ENCODE assay signal across 7 cellular contexts in the genomic region with DNA sequence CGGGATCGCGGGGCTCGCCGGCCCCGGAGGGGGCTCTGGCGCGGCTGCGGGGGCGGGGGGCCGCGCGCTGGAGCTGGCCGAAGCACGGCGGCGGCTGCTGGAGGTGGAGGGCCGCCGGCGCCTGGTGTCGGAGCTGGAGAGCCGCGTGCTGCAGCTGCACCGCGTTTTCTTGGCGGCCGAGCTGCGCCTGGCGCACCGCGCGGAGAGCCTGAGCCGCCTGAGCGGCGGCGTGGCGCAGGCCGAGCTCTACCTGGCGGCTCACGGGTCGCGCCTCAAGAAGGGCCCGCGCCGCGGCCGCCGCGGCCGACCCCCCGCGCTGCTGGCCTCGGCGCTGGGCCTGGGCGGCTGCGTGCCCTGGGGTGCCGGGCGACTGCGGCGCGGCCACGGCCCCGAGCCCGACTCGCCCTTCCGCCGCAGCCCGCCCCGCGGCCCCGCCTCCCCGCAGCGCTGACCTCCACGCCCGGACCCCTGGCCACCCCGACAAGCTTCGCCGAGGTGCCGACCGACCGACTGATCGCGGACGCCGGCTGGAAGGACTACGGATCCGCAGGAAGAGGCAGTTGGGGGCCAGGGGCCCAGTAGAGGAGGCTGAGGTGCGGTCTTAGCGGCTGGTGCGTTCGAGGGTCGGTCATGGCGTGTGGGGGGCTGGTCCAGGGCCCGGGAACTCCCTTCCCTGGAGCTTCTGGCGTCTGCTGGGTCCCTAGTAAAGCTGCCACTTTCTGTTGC. TPM values are rescaled to one million over a fixed set of nuclear protein-coding genes. Genes with fewer than 3 reads are reported as not detected.
DNase-seq lines count a peak whose midpoint lies in the region; ATAC-seq lines count a peak whose summit lies in the region.

No MANE protein-coding gene starts in this region.

- H3K4me3 Mint-ChIP-seq in activated naive CD8-positive, alpha-beta T cell treated with anti-CD3 and anti-CD28 coated beads, Interleukin-2, amount 10 ng/mL, durations not matched to agents 7 days and 5 days, result peak overlapping the region; percentile 60
- peak overlapping the region; percentile 66 to 81 for H3K4me3 Mint-ChIP-seq in stimulated activated naive B cell treated with anti-CD40 and anti-IgM and Interleukin-4, amounts not matched to agents 10 μg/mL and 1 μg/mL and 100 μg/mL, for 72 hours

- H3K27me3 Mint-ChIP-seq in activated naive CD8-positive, alpha-beta T cell treated with anti-CD3 and anti-CD28 coated beads, Interleukin-2, amount 10 ng/mL, durations not matched to agents 7 days and 5 days, result peaks cover 72% of the 10 kb centered on the region
- peaks cover 51 to 63% of the 10 kb centered on the region in 2 donors for H3K27me3 Mint-ChIP-seq in stimulated activated naive B cell treated with anti-CD40 and anti-IgM and Interleukin-4, amounts not matched to agents 10 μg/mL and 1 μg/mL and 100 μg/mL, for 72 hours

- no peaks in the 10 kb centered on the region for H3K9me3 ChIP-seq in MG63

- peak overlapping the region; percentile 58 for H3K4me3 ChIP-seq in MG63

- H3K27me3 ChIP-seq in MG63, result no peaks in the 10 kb centered on the region

- DNase-seq in MG63 (peak; percentile 47), islet precursor cell (peak; percentile 62), hepatic stellate cell (ENCODE audit: low spot score) (no peak)
- DNase-seq in activated naive CD8-positive, alpha-beta T cell treated with anti-CD3 and anti-CD28 coated beads, Interleukin-2, amount 10 ng/mL, durations not matched to agents 7 days and 5 days, result peak; percentile 45
- DNase-seq in stimulated activated naive B cell treated with anti-CD40 and anti-IgM and Interleukin-4, amounts not matched to agents 10 μg/mL and 1 μg/mL and 100 μg/mL, for 72 hours, result no peak

- H3K36me3 Mint-ChIP-seq in activated naive CD8-positive, alpha-beta T cell treated with anti-CD3 and anti-CD28 coated beads, Interleukin-2, amount 10 ng/mL, durations not matched to agents 7 days and 5 days, result no peaks in the 10 kb centered on the region
- H3K36me3 Mint-ChIP-seq in stimulated activated naive B cell treated with anti-CD40 and anti-IgM and Interleukin-4, amounts not matched to agents 10 μg/mL and 1 μg/mL and 100 μg/mL, for 72 hours, result no peaks in the 10 kb centered on the region

- H3K9me3 Mint-ChIP-seq in activated naive CD8-positive, alpha-beta T cell treated with anti-CD3 and anti-CD28 coated beads, Interleukin-2, amount 10 ng/mL, durations not matched to agents 7 days and 5 days, result no peaks in the 10 kb centered on the region
- no peaks in the 10 kb centered on the region for H3K9me3 Mint-ChIP-seq in stimulated activated naive B cell treated with anti-CD40 and anti-IgM and Interleukin-4, amounts not matched to agents 10 μg/mL and 1 μg/mL and 100 μg/mL, for 72 hours

- H3K4me1 Mint-ChIP-seq in activated naive CD8-positive, alpha-beta T cell treated with anti-CD3 and anti-CD28 coated beads, Interleukin-2, amount 10 ng/mL, durations not matched to agents 7 days and 5 days, result peaks cover 13% of the 10 kb centered on the region
- H3K4me1 Mint-ChIP-seq in stimulated activated naive B cell treated with anti-CD40 and anti-IgM and Interleukin-4, amounts not matched to agents 10 μg/mL and 1 μg/mL and 100 μg/mL, for 72 hours, result peaks cover 15 to 24% of the 10 kb centered on the region in 2 donors

- POLR2A ChIA-PET in activated naive CD8-positive, alpha-beta T cell treated with anti-CD3 and anti-CD28 coated beads, Interleukin-2, amount 10 ng/mL, durations not matched to agents 7 days and 5 days (lab: Charles Lee), result interaction anchor here (1.0 kb wide), 2 partner anchors 19 to 50 kb away, joined by 3 to 4 read pairs; no protein-coding TSS in a partner anchor

- H3K36me3 ChIP-seq in MG63, result no peaks in the 10 kb centered on the region

- H3K27ac Mint-ChIP-seq in activated naive CD8-positive, alpha-beta T cell treated with anti-CD3 and anti-CD28 coated beads, Interleukin-2, amount 10 ng/mL, durations not matched to agents 7 days and 5 days, result no peak overlapping the region
- H3K27ac Mint-ChIP-seq in stimulated activated naive B cell treated with anti-CD40 and anti-IgM and Interleukin-4, amounts not matched to agents 10 μg/mL and 1 μg/mL and 100 μg/mL, for 72 hours, result no peak overlapping the region

- ATAC-seq in GM18907 (IDR thresholded peaks at IDR 0.05; ENCODE audit: unreplicated experiment) (peak; percentile 23), HG03565 (IDR thresholded peaks at IDR 0.05; ENCODE audit: unreplicated experiment) (no peak)
- ATAC-seq in activated naive CD8-positive, alpha-beta T cell treated with anti-CD3 and anti-CD28 coated beads, Interleukin-2, amount 10 ng/mL, durations not matched to agents 7 days and 5 days (ENCODE audit: low read depth), result peak; percentile 35
- peak; percentile 48 to 52 for ATAC-seq in stimulated activated naive B cell treated with anti-CD40 and anti-IgM and Interleukin-4, amounts not matched to agents 10 μg/mL and 1 μg/mL and 100 μg/mL, for 72 hours (replicated peaks)

RNA-seq across cellular contexts. Expression of gene TRNP1, which starts 0.7 kb away (rescaled TPM):
- 4.7 and 8.8 TPM in 2 replicates for total RNA-seq in MG63 (2014; rRNA removed; shearing (Covaris generic); ENCODE audit: low replicate concordance)
- not detected for total RNA-seq in activated naive CD8-positive, alpha-beta T cell treated with anti-CD3 and anti-CD28 coated beads, Interleukin-2, amount 10 ng/mL, durations not matched to agents 7 days and 5 days

RNA-seq across cellular contexts. Expression of gene TENT5B, which starts 18.5 kb away (rescaled TPM):
- 0.86 and 2.4 TPM in 2 replicates for total RNA-seq in MG63 (2014; rRNA removed; shearing (Covaris generic); ENCODE audit: low replicate concordance)
- total RNA-seq in activated naive CD8-positive, alpha-beta T cell treated with anti-CD3 and anti-CD28 coated beads, Interleukin-2, amount 10 ng/mL, durations not matched to agents 7 days and 5 days, result not detected

RNA-seq across cellular contexts. Expression of gene KDF1, which starts 33.9 kb away (rescaled TPM):
- total RNA-seq in MG63 (2014; rRNA removed; shearing (Covaris generic); ENCODE audit: low replicate concordance), result not detected in 2 replicates
- total RNA-seq in activated naive CD8-positive, alpha-beta T cell treated with anti-CD3 and anti-CD28 coated beads, Interleukin-2, amount 10 ng/mL, durations not matched to agents 7 days and 5 days, result 1 to 10 TPM; 1.1 to 1.8 TPM

Comparison
In these comparisons a context has a peak if more than half of its experiments do, and no peak if none do; other contexts are left out.
1. DNase-seq: peak in MG63 (single experiment), activated naive CD8-positive, alpha-beta T cell treated with anti-CD3 and anti-CD28 coated beads, Interleukin-2, amount 10 ng/mL, durations not matched to agents 7 days and 5 days (single experiment) and islet precursor cell (single experiment); none in stimulated activated naive B cell treated with anti-CD40 and anti-IgM and Interleukin-4, amounts not matched to agents 10 μg/mL and 1 μg/mL and 100 μg/mL, for 72 hours (single experiment) and hepatic stellate cell (single experiment).